In the genomic region with DNA sequence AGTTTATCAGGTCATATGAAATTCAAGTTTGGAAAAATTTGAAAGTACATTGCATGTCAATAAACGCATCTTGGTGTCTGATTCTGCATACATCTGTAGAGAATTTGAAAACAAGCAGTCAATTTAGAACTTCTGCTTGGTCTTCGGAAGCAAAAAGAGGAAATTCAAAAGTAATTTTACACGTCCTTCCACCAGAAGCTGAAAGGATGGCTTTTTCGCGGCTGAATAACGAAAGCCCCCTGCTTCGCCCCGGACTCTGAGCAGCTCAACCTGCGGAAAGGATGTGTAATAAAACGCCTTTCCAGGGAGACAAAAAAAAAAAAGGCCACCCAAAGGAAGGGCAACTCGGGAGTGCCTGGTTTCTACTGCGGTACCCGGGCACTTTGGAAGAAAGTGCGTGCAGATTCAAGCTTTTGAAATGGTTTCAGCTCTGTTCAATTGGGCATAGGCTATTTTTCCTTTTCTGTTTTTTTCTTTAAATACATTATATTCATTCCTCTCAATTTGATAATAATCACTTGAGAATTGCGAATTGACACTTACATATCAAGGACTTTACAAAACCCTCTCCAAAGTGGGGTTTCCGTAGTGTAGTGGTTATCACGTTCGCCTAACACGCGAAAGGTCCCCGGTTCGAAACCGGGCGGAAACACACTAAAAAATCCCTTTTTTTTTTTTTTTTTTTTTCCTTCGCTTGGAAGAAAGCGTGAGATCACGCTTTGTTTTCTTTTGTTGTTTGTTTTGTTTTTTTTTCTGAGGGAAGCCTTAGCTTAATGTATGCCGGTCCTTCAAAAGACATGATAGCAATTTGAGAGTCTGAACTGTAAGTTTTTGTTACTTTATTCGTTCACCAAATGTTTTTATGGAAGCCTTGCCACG, we compare ENCODE assay signal across 8 cellular contexts. TPM values are rescaled to one million over a fixed set of nuclear protein-coding genes. Genes with fewer than 3 reads are reported as not detected.
DNase-seq lines count a peak whose midpoint lies in the region; FAIRE-seq and TF ChIP-seq lines count a peak whose summit lies in the region.

No MANE protein-coding gene starts in this region.

- H3K4me3 ChIP-seq in HUES48 (ENCODE audit: low read depth, low read length) (peak overlapping the region; percentile 94), endodermal cell (ENCODE audit: low read length) (peak overlapping the region; percentile 95), mesenchymal stem cell (ENCODE audit: insufficient read depth in 1 of 2, low read depth in 1 of 2, low read length in 2 of 2) (peak overlapping the region; percentile 59 to 97)

- peak overlapping the region; percentile 94 for H3K4me3 Mint-ChIP-seq in endodermal cell

- H3K4me2 ChIP-seq in mesenchymal stem cell (ENCODE audit: low read length, poor library complexity, severe bottlenecking) = peak overlapping the region; percentile 86

- no peak overlapping the region for H3K23ac ChIP-seq in mesenchymal stem cell (ENCODE audit: low read length in 2 of 2)

- H3K18ac ChIP-seq in mesenchymal stem cell (ENCODE audit: low read depth in 1 of 2, low read length in 2 of 2) = peak overlapping the region in 1 of 2 experiments; percentile 98

- no peak overlapping the region for H3K4ac ChIP-seq in mesenchymal stem cell (ENCODE audit: low read depth in 1 of 2, low read length in 2 of 2)

- H3K36me3 Mint-ChIP-seq in endodermal cell (ENCODE audit: low read depth) = peaks cover 13% of the 10 kb centered on the region

- H3K27me3 Mint-ChIP-seq in endodermal cell (ENCODE audit: insufficient read depth) = no peaks in the 10 kb centered on the region

- H2BK5ac ChIP-seq in mesenchymal stem cell (ENCODE audit: low read depth, low read length, poor library complexity, severe bottlenecking) = peak overlapping the region; percentile 26

- H3K4me1 ChIP-seq in HUES48 (ENCODE audit: control insufficient read depth, insufficient read depth, low read length) (peaks cover 23% of the 10 kb centered on the region), endodermal cell (ENCODE audit: control insufficient read depth, insufficient read depth, low read length) (no peaks in the 10 kb centered on the region), mesenchymal stem cell (ENCODE audit: control insufficient read depth, insufficient read depth, low read depth, low read length) (peaks cover 2% of the 10 kb centered on the region)

- 0 to 1% methylated on average over 21 to 24 of the region's 30 CpGs for WGBS in endodermal cell (ENCODE audit: insufficient coverage in 1 of 2, insufficient read length in 1 of 2), 2 experiments
- WGBS in mesenchymal stem cell = under 1% methylated on average over 23 of the region's 30 CpGs

- H4K8ac ChIP-seq in mesenchymal stem cell (ENCODE audit: low read length) = no peak overlapping the region

- peaks cover 12% of the 10 kb centered on the region for H3K4me1 Mint-ChIP-seq in endodermal cell

- H3K27ac ChIP-seq in HUES48 (ENCODE audit: low read depth, low read length) (peak overlapping the region; percentile 99), endodermal cell (ENCODE audit: low read depth, low read length) (peak overlapping the region; percentile 94), mesenchymal stem cell (ENCODE audit: low read length, poor library complexity, severe bottlenecking) (peak overlapping the region; percentile 92)

- TF ChIP-seq POLR2A in GM12892 (IDR thresholded peaks at IDR 0.05; ENCODE audit: low read depth, low read length) = no peak

- TF ChIP-seq CTCF in endodermal cell (conservative IDR thresholded peaks at IDR 0.05) = no peak

- no peaks in the 10 kb centered on the region for H3K9me3 ChIP-seq in HUES48 (ENCODE audit: control insufficient read depth, insufficient read depth, low read length)
- H3K9me3 ChIP-seq in endodermal cell (ENCODE audit: control insufficient read depth, low read length) = no peaks in the 10 kb centered on the region
- H3K9me3 ChIP-seq in mesenchymal stem cell (ENCODE audit: control insufficient read depth, low read length) = no peaks in the 10 kb centered on the region

- in situ Hi-C loops in G401 (cut with HindIII; ENCODE audit: low sequenced_read_pairs) = no loop called here

- H2BK15ac ChIP-seq in mesenchymal stem cell (ENCODE audit: low read depth, poor library complexity, severe bottlenecking) = no peak overlapping the region

- peak overlapping the region; percentile 99 for H3K27ac Mint-ChIP-seq in endodermal cell

- no peak overlapping the region for H2BK120ac ChIP-seq in mesenchymal stem cell (ENCODE audit: low read depth, low read length)

- no peaks in the 10 kb centered on the region for H3K27me3 ChIP-seq in HUES48 (ENCODE audit: control insufficient read depth, insufficient read depth, low read length)
- no peaks in the 10 kb centered on the region for H3K27me3 ChIP-seq in endodermal cell (ENCODE audit: control insufficient read depth, insufficient read depth, low read length, poor library complexity, severe bottlenecking)
- H3K27me3 ChIP-seq in mesenchymal stem cell (ENCODE audit: control insufficient read depth in 1 of 2, insufficient read depth in 1 of 2, low read length in 2 of 2) = no peaks in the 10 kb centered on the region

- peaks cover 3% of the 10 kb centered on the region for H3K79me1 ChIP-seq in mesenchymal stem cell (replicated peaks; ENCODE audit: low read length, poor library complexity, severe bottlenecking)

- FAIRE-seq in GM12892 (lab: Jason Lieb, UNC) = no peak

- H3K36me3 ChIP-seq in HUES48 (ENCODE audit: control insufficient read depth, insufficient read depth, low read length) = peaks cover 28% of the 10 kb centered on the region
- H3K36me3 ChIP-seq in endodermal cell (ENCODE audit: control insufficient read depth, insufficient read depth, low read length) = peaks cover 24% of the 10 kb centered on the region
- H3K36me3 ChIP-seq in mesenchymal stem cell (ENCODE audit: control insufficient read depth in 1 of 2, insufficient read depth in 2 of 2, low read depth in 1 of 2, low read length in 2 of 2) = peaks cover 4 to 32% of the 10 kb centered on the region in 2 experiments

- H2AFZ ChIP-seq in mesenchymal stem cell (ENCODE audit: low read depth, low read length) = no peak overlapping the region

- H3K9me3 Mint-ChIP-seq in endodermal cell = no peaks in the 10 kb centered on the region

- H3K14ac ChIP-seq in mesenchymal stem cell (ENCODE audit: low read length in 2 of 2) = no peak overlapping the region

- no peak overlapping the region for H2AK5ac ChIP-seq in mesenchymal stem cell (ENCODE audit: low read length, severe bottlenecking)

- peak; percentile 88 for DNase-seq in G401 (ENCODE audit: low spot score)
- peak; percentile 91 for DNase-seq in NOMO-1 treated with DMSO at 0.1 percent for 48 hours (lab: John Stamatoyannopoulos, UW; ENCODE audit: unreplicated experiment)
- DNase-seq in activated CD8-positive, alpha-beta memory T cell treated with anti-CD3 and anti-CD28 coated beads for 48 hours (ENCODE audit: low read depth in 2 of 3, low spot score in 2 of 3) = peak in 2 of 3 experiments; percentile 32 to 66
- peak; percentile 83 for DNase-seq in endodermal cell
- DNase-seq in mesenchymal stem cell = peak; percentile 91
- peak; percentile 20 to 26 for DNase-seq in stimulated activated CD8-positive, alpha-beta memory T cell treated with anti-CD3 and anti-CD28 coated beads, Interleukin-2, amount 100 ng/mL, for 1 hour (ENCODE audit: low read depth in 2 of 2)
- DNase-seq in GM12892 (ENCODE audit: insufficient read length) = no peak

- H4K91ac ChIP-seq in mesenchymal stem cell (ENCODE audit: low read length) = no peak overlapping the region

- no peak overlapping the region for H2BK12ac ChIP-seq in mesenchymal stem cell (ENCODE audit: low read length in 2 of 2)

- H3K9ac ChIP-seq in HUES48 (ENCODE audit: low read depth, low read length) = peak overlapping the region; percentile 94
- H3K9ac ChIP-seq in endodermal cell (ENCODE audit: extremely low read depth, low read length, poor library complexity, severe bottlenecking) = peak overlapping the region; percentile 94
- H3K9ac ChIP-seq in mesenchymal stem cell (ENCODE audit: low read length) = peak overlapping the region; percentile 98

RNA-seq across cellular contexts. Expression of a gene that starts 1.3 kb away (rescaled TPM):
- 23.8 and 25.7 TPM in 2 replicates for total RNA-seq in G401 (2014; rRNA removed; shearing (Covaris generic))
- 10 to 100 TPM; 13.3 to 14.1 TPM for total RNA-seq in endodermal cell
- 18.5 TPM for polyA plus RNA-seq in endodermal cell (2013, experiment 1 of 2)
- polyA plus RNA-seq in endodermal cell (2013, experiment 2 of 2) = 17.8 TPM
- 8.6 TPM for polyA plus RNA-seq in mesenchymal stem cell (2013, experiment 1 of 2)
- 8.8 TPM for polyA plus RNA-seq in mesenchymal stem cell (2013, experiment 2 of 2)
- 12.6 TPM for polyA plus RNA-seq in GM12892 (2012; ENCODE audit: missing spikeins)

RNA-seq across cellular contexts. Expression of a gene that starts 2.5 kb away (rescaled TPM):
- total RNA-seq in G401 (2014; rRNA removed; shearing (Covaris generic)) = 2.7 and 3.8 TPM in 2 replicates
- 1 to 10 TPM in 1 of 2 donors, under 1 TPM in 1; 0.82 to 2.5 TPM for total RNA-seq in endodermal cell
- 0.18 TPM for polyA plus RNA-seq in endodermal cell (2013, experiment 1 of 2)
- polyA plus RNA-seq in endodermal cell (2013, experiment 2 of 2) = 0.25 TPM
- 2.0 TPM for polyA plus RNA-seq in mesenchymal stem cell (2013, experiment 1 of 2)
- 2.0 TPM for polyA plus RNA-seq in mesenchymal stem cell (2013, experiment 2 of 2)
- 0.17 TPM for polyA plus RNA-seq in GM12892 (2012; ENCODE audit: missing spikeins)

RNA-seq across cellular contexts. Expression of a gene that starts 7.0 kb away (rescaled TPM):
- total RNA-seq in G401 (2014; rRNA removed; shearing (Covaris generic)) = 118 and 204 TPM in 2 replicates
- total RNA-seq in endodermal cell = 10 to 100 TPM in 1 of 2 donors, 1 to 10 TPM in 1; 9.4 to 11.1 TPM
- polyA plus RNA-seq in endodermal cell (2013, experiment 1 of 2) = 5.2 TPM
- polyA plus RNA-seq in endodermal cell (2013, experiment 2 of 2) = 8.3 TPM
- 0.19 TPM for polyA plus RNA-seq in mesenchymal stem cell (2013, experiment 1 of 2)
- not detected for polyA plus RNA-seq in mesenchymal stem cell (2013, experiment 2 of 2)
- polyA plus RNA-seq in GM12892 (2012; ENCODE audit: missing spikeins) = not detected

RNA-seq across cellular contexts. Expression of a gene that starts 40.8 kb away (rescaled TPM):
- total RNA-seq in G401 (2014; rRNA removed; shearing (Covaris generic)) = not detected in 2 replicates
- total RNA-seq in endodermal cell = not detected
- not detected for polyA plus RNA-seq in endodermal cell (2013, experiment 1 of 2)
- not detected for polyA plus RNA-seq in endodermal cell (2013, experiment 2 of 2)
- 0.04 TPM for polyA plus RNA-seq in mesenchymal stem cell (2013, experiment 1 of 2)
- polyA plus RNA-seq in mesenchymal stem cell (2013, experiment 2 of 2) = not detected
- 0.13 TPM for polyA plus RNA-seq in GM12892 (2012; ENCODE audit: missing spikeins)

RNA-seq across cellular contexts. Expression of a gene that starts 40.8 kb away (rescaled TPM):
- total RNA-seq in G401 (2014; rRNA removed; shearing (Covaris generic)) = not detected in 2 replicates
- 10 to 100 TPM in 1 of 2 donors, 1 to 10 TPM in 1; 5.6 to 11.3 TPM for total RNA-seq in endodermal cell
- 3.5 TPM for polyA plus RNA-seq in endodermal cell (2013, experiment 1 of 2)
- polyA plus RNA-seq in endodermal cell (2013, experiment 2 of 2) = 4.3 TPM
- 1.1 TPM for polyA plus RNA-seq in mesenchymal stem cell (2013, experiment 1 of 2)
- polyA plus RNA-seq in mesenchymal stem cell (2013, experiment 2 of 2) = 1.2 TPM
- polyA plus RNA-seq in GM12892 (2012; ENCODE audit: missing spikeins) = 1.5 TPM
